ENCODE assay signal across 20 cellular contexts in the genomic region with DNA sequence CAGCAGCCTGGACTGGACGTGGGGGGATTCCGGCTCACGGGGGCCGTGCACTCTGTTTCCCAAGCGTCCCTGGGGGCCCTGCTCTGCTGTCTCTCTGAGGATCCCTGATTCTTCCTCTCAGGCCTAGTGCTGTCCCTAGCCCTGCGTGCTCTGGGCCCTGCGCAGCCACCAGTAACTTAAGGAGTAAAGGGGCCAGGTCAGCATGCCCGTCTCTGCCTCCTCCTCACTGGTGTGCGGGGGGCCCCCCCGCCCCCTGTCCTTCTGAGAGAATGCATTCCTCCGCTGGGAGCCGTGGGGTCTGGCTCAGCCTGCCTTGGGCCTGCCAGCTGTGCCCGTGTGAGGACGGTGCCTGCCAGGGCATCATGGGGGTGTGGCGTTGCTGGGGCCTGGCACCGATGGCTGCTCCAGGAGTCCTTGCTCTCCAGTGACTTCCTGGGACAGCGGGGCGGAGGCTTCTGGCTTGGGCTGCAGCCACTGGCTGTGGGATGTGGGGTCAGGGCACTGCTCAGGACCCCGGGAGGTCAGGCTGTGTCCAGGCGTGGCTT.
DNase-seq lines count a peak whose midpoint lies in the region; ATAC-seq, FAIRE-seq and TF ChIP-seq lines count a peak whose summit lies in the region.
"Had no signal": no experiment of that assay in that cellular context is flagged by ENCODE, and none has a peak within 500 bp of the region (broad histone marks: within the 10 kb centered on the region; RNA-seq: fewer than 3 reads in every experiment).

No MANE protein-coding gene starts in this region.

- H3K9me3 Mint-ChIP-seq in activated T-cell treated with anti-CD3 and anti-CD28 coated beads, Interleukin-2, amount 50 U/mL, for 24 hours, result no peaks in the 10 kb centered on the region
- H3K9me3 Mint-ChIP-seq: immature natural killer cell had no signal

- H3K4me3 Mint-ChIP-seq in activated T-cell treated with anti-CD3 and anti-CD28 coated beads, Interleukin-2, amount 50 U/mL, for 24 hours, result no peak overlapping the region
- H3K4me3 Mint-ChIP-seq: immature natural killer cell had no signal

- peak; percentile 15 for DNase-seq in activated T-cell treated with anti-CD3 and anti-CD28 coated beads, Interleukin-2, amount 50 U/mL, for 24 hours
- DNase-seq in activated T-cell treated with anti-CD3 and anti-CD28 coated beads for 4 hours (no peak), GM12878 (ENCODE audit: low read depth, low spot score) (no peak), medulla oblongata (ENCODE audit: extremely low spot score) (peak; percentile 50), thyroid gland (peak; percentile 28 to 34), GM13977 (ENCODE audit: low spot score) (no peak), NCI-H2196 (lab: John Stamatoyannopoulos, UW; ENCODE audit: unreplicated experiment) (no peak)
- DNase-seq: activated CD8-positive, alpha-beta memory T cell treated with anti-CD3 and anti-CD28 coated beads, Interleukin-2, amount 50 U/mL, for 4 hours; Calu3; foreskin fibroblast; immature natural killer cell; NCI-H1694; NCI-H510A; OCI-M1; stimulated activated CD4-positive, alpha-beta T cell treated with anti-CD3 and anti-CD28 coated beads, Interleukin-15, amount 100 ng/mL, for 24 hours; WERI-Rb-1 had no signal

- intact Hi-C loops in GM12878 (cut with micrococcal nuclease; ENCODE audit: unreplicated experiment) (no loop called here), thyroid gland (cut with DNase I) (no loop called here)

- H3K9me3 ChIP-seq in GM12878 (replicated peaks; ENCODE audit: control insufficient read depth, insufficient read depth, low read length) (no peaks in the 10 kb centered on the region), thyroid gland (no peaks in the 10 kb centered on the region)

- no peak overlapping the region for H3K9ac ChIP-seq in GM12878 (ENCODE audit: control insufficient read depth, insufficient read depth, low read length)

- H3K27me3 ChIP-seq in GM12878 (replicated peaks in 1 of 2; ENCODE audit: control insufficient read depth in 2 of 2, insufficient read depth in 2 of 2, low read length in 1 of 2) (no peaks in the 10 kb centered on the region), thyroid gland (no peaks in the 10 kb centered on the region)
- H3K27me3 ChIP-seq: cardiac muscle cell had no signal

- H3K4me3 ChIP-seq in GM12878 (no peak overlapping the region), thyroid gland (replicated peaks in 1 of 3) (no peak overlapping the region)
- H3K4me3 ChIP-seq: cardiac muscle cell had no signal

- ATAC-seq in GM12878, result no peak
- ATAC-seq in GM19035 (IDR thresholded peaks at IDR 0.05; ENCODE audit: unreplicated experiment), result no peak

- H3K4me1 ChIP-seq in GM12878 (ENCODE audit: control insufficient read depth, insufficient read depth, low read length) (no peaks in the 10 kb centered on the region), thyroid gland (peaks cover 0 to 6% of the 10 kb centered on the region in 2 donors)

- no peak overlapping the region for H2AFZ ChIP-seq in GM12878 (ENCODE audit: control insufficient read depth, low read depth, low read length)

- no peak for TF ChIP-seq RAD21 in GM12878 (IDR thresholded peaks at IDR 0.05; ENCODE audit: insufficient read depth, low read depth, low read length)

- TF ChIP-seq POLR2A in GM12878 (IDR thresholded peaks at IDR 0.05; ENCODE audit: low read depth, low read length), result peak; percentile 22; the same call in 1 of the 2 replicates
- TF ChIP-seq POLR2A in thyroid gland (IDR thresholded peaks at IDR 0.05), result no peak

- no peaks in the 10 kb centered on the region for H3K36me3 Mint-ChIP-seq in activated T-cell treated with anti-CD3 and anti-CD28 coated beads, Interleukin-2, amount 50 U/mL, for 24 hours (ENCODE audit: low read depth)
- H3K36me3 Mint-ChIP-seq: immature natural killer cell had no signal

- no peak for TF ChIP-seq CTCF in GM12878 (IDR thresholded peaks at IDR 0.05 in 2 of 3, conservative IDR thresholded peaks at IDR 0.05 in 1 of 3; ENCODE audit: control insufficient read depth in 2 of 3, extremely low read depth in 1 of 3, insufficient read depth in 1 of 3, low read depth in 3 of 3, low read length in 3 of 3)
- no peak for TF ChIP-seq CTCF in thyroid gland (IDR thresholded peaks at IDR 0.05)
- no peak for TF ChIP-seq CTCF in GM13977 (IDR thresholded peaks at IDR 0.05; ENCODE audit: extremely low read depth, insufficient read depth, missing control alignments)

- no peaks in the 10 kb centered on the region for H4K20me1 ChIP-seq in GM12878 (ENCODE audit: control insufficient read depth, insufficient read depth)

- H3K4me2 ChIP-seq in GM12878 (ENCODE audit: control insufficient read depth, insufficient read depth), result no peak overlapping the region

- no TSS peak for BruUV-seq in GM12878 (replicated peaks; lab: Mats Ljungman, UMichigan)

- H3K27me3 Mint-ChIP-seq in activated T-cell treated with anti-CD3 and anti-CD28 coated beads, Interleukin-2, amount 50 U/mL, for 24 hours, result no peaks in the 10 kb centered on the region

- no peak for TF ChIP-seq EP300 in GM12878 (IDR thresholded peaks at IDR 0.05; ENCODE audit: borderline replicate concordance in 1 of 2, control insufficient read depth in 1 of 2, low read depth in 2 of 2, low read length in 2 of 2)

- in situ Hi-C loops in GM12878 (cut with MboI) (no loop called here), GM13977 (cut with MboI; ENCODE audit: low pct_unique_long_range_greater_than_20kb, low sequenced_read_pairs, unreplicated experiment) (no loop called here)

- CTCF ChIA-PET in GM12878 (lab: Yijun Ruan, JAX), result no interaction called here

- H3K36me3 ChIP-seq in GM12878 (ENCODE audit: control insufficient read depth in 2 of 2, insufficient read depth in 2 of 2, low read length in 1 of 2) (no peaks in the 10 kb centered on the region), thyroid gland (no peaks in the 10 kb centered on the region)
- H3K36me3 ChIP-seq: cardiac muscle cell, WERI-Rb-1 had no signal

- H3K27ac Mint-ChIP-seq in activated T-cell treated with anti-CD3 and anti-CD28 coated beads, Interleukin-2, amount 50 U/mL, for 24 hours, result no peak overlapping the region
- H3K27ac Mint-ChIP-seq: immature natural killer cell had no signal

- SMC1A ChIA-PET in GM12878 (lab: Charles Lee; ENCODE audit: uncharacterized antibody, unreplicated experiment), result no interaction called here

- H3K27ac ChIP-seq in GM12878 (ENCODE audit: control insufficient read depth, insufficient read depth), result no peak overlapping the region
- H3K27ac ChIP-seq in thyroid gland, result no peak overlapping the region
- H3K27ac ChIP-seq: cardiac muscle cell, WERI-Rb-1 had no signal

- H3K4me1 Mint-ChIP-seq in activated T-cell treated with anti-CD3 and anti-CD28 coated beads, Interleukin-2, amount 50 U/mL, for 24 hours (ENCODE audit: low read depth), result no peaks in the 10 kb centered on the region
- H3K4me1 Mint-ChIP-seq: immature natural killer cell had no signal

- H3K79me2 ChIP-seq in GM12878 (ENCODE audit: control insufficient read depth, insufficient read depth, low read length), result no peaks in the 10 kb centered on the region

- RAD21 ChIA-PET in GM12878 (lab: Charles Lee; ENCODE audit: unreplicated experiment), result no interaction called here

- 35% methylated on average over 18 of the region's 20 CpGs for WGBS in GM12878 (ENCODE audit: insufficient coverage, insufficient replicate concordance, low lambda C conversion rate, missing lambda C conversion rate)
- 58 to 84% methylated on average over 10 to 16 of the region's 20 CpGs for WGBS in thyroid gland, 2 donors

- POLR2A ChIA-PET in GM12878 (lab: Charles Lee), result no interaction called here

- no peak for FAIRE-seq in GM12878 (lab: Jason Lieb, UNC)
- FAIRE-seq: GM18507, GM19239 had no signal

TF ChIP-seq in GM12878, 131 proteins besides CTCF, POLR2A, EP300 and RAD21:
- TF ChIP-seq SP1 (IDR thresholded peaks at IDR 0.05; ENCODE audit: low read depth, low read length), result no peak
- TF ChIP-seq, protein P1, sequence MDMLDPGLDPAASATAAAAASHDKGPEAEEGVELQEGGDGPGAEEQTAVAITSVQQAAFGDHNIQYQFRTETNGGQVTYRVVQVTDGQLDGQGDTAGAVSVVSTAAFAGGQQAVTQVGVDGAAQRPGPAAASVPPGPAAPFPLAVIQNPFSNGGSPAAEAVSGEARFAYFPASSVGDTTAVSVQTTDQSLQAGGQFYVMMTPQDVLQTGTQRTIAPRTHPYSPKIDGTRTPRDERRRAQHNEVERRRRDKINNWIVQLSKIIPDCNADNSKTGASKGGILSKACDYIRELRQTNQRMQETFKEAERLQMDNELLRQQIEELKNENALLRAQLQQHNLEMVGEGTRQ (IDR thresholded peaks at IDR 0.05; ENCODE audit: borderline replicate concordance, low read depth, low read length), result no peak

Comparison
In these comparisons a context has a peak if more than half of its experiments do, and no peak if none do; other contexts are left out.
1. DNase-seq: peak in activated T-cell treated with anti-CD3 and anti-CD28 coated beads, Interleukin-2, amount 50 U/mL, for 24 hours (single experiment), medulla oblongata (single experiment) and thyroid gland (2 of 2); none in activated T-cell treated with anti-CD3 and anti-CD28 coated beads for 4 hours (single experiment), GM12878 (single experiment), GM13977 (single experiment) and NCI-H2196 (single experiment).